ENCODE assay signal across 9 cellular contexts in genomic region chr18:62523255-62523588, GRCh38. TPM values are rescaled to one million over a fixed set of nuclear protein-coding genes. Genes with fewer than 3 reads are reported as not detected.
DNase-seq lines count a peak whose midpoint lies in the region; ATAC-seq and TF ChIP-seq lines count a peak whose summit lies in the region.
"Had no signal": no experiment of that assay in that cellular context is flagged by ENCODE, and none has a peak within 500 bp of the region (broad histone marks: within the 10 kb centered on the region; RNA-seq: fewer than 3 reads in every experiment).

No MANE protein-coding gene starts in this region.

- DNase-seq in HCT116 (ENCODE audit: low read depth, low spot score) (no peak), kidney epithelial cell (ENCODE audit: low read depth) (no peak), testis (no peak), DMS114 treated with DMSO at 0.1 percent for 48 hours (lab: John Stamatoyannopoulos, UW; ENCODE audit: unreplicated experiment) (no peak), DMS53 treated with DMSO at 0.1 percent for 48 hours (lab: John Stamatoyannopoulos, UW; ENCODE audit: unreplicated experiment) (no peak)
- no peak for DNase-seq in activated CD8-positive, alpha-beta T cell treated with anti-CD3 and anti-CD28 coated beads for 36 hours
- no peak for DNase-seq in stimulated activated CD4-positive, alpha-beta T cell treated with anti-CD3 and anti-CD28 coated beads, Interleukin-4, amount 100 ng/mL, for 4 hours

- no peak for TF ChIP-seq CTCF in HCT116 (IDR thresholded peaks at IDR 0.05 in 2 of 3, conservative IDR thresholded peaks at IDR 0.05 in 1 of 3; ENCODE audit: borderline replicate concordance in 1 of 3, insufficient read depth in 1 of 3, low read depth in 2 of 3, low read length in 2 of 3)
- TF ChIP-seq CTCF in activated CD8-positive, alpha-beta T cell treated with anti-CD3 and anti-CD28 coated beads for 36 hours (IDR thresholded peaks at IDR 0.05), result no peak
- TF ChIP-seq CTCF in kidney epithelial cell (IDR thresholded peaks at IDR 0.05; ENCODE audit: insufficient read depth, low read length, poor library complexity, severe bottlenecking), result no peak
- TF ChIP-seq CTCF in testis (IDR thresholded peaks at IDR 0.05), result no peak

- no peak for TF ChIP-seq POLR2A in HCT116 (IDR thresholded peaks at IDR 0.05; ENCODE audit: borderline replicate concordance, extremely low read depth, insufficient read depth, insufficient read length)
- no peak for TF ChIP-seq POLR2A in testis (IDR thresholded peaks at IDR 0.05)

- H3K4me1 ChIP-seq in HCT116 (ENCODE audit: control insufficient read depth in 1 of 2, insufficient read depth in 2 of 2, low read length in 2 of 2) (peaks cover 21 to 38% of the 10 kb centered on the region in 2 experiments), testis (peaks cover 16% of the 10 kb centered on the region)

- H3K4me1 Mint-ChIP-seq in activated CD8-positive, alpha-beta T cell treated with anti-CD3 and anti-CD28 coated beads for 36 hours (ENCODE audit: low read depth), result peaks cover 25% of the 10 kb centered on the region

- no peaks in the 10 kb centered on the region for H3K9me2 ChIP-seq in HCT116 (ENCODE audit: insufficient read depth)

- RAD21 ChIA-PET in HCT116 (lab: Charles Lee; ENCODE audit: low non-redundant PET in 1 of 2, low total read pairs in 2 of 2, uncharacterized antibody in 2 of 2, unreplicated experiment in 2 of 2), result no interaction called here

- intact Hi-C loops in HCT116 (cut with micrococcal nuclease) (loop anchor here (2.0 kb wide), 3 partner anchors 36 to 98 kb away; no protein-coding TSS in a partner anchor), testis (cut with DNase I; ENCODE audit: low total_unique reads) (no loop called here)
- intact Hi-C loops in activated CD8-positive, alpha-beta T cell treated with anti-CD3 and anti-CD28 coated beads for 36 hours (cut with micrococcal nuclease), result loop anchor here (10.0 kb wide), 1 partner anchor 328 kb away; no protein-coding TSS in a partner anchor

- H3K4me3 Mint-ChIP-seq in activated CD8-positive, alpha-beta T cell treated with anti-CD3 and anti-CD28 coated beads for 36 hours, result peak overlapping the region; percentile 84

- no peaks in the 10 kb centered on the region for H3K9me3 Mint-ChIP-seq in activated CD8-positive, alpha-beta T cell treated with anti-CD3 and anti-CD28 coated beads for 36 hours
- H3K9me3 Mint-ChIP-seq: activated naive CD4-positive, alpha-beta T cell treated with anti-CD3 and anti-CD28 coated beads, Interleukin-2, amount 50 U/mL, for 24 hours; nephron progenitor cell had no signal

- no peak overlapping the region for H2AFZ ChIP-seq in HCT116 (ENCODE audit: low read depth, low read length, poor library complexity, severe bottlenecking)

- peaks cover 49% of the 10 kb centered on the region for H3K79me2 ChIP-seq in HCT116 (ENCODE audit: insufficient read depth, low read length)

- TF ChIP-seq RAD21 in HCT116 (IDR thresholded peaks at IDR 0.05; ENCODE audit: low read depth), result no peak

- H3K27ac Mint-ChIP-seq in activated CD8-positive, alpha-beta T cell treated with anti-CD3 and anti-CD28 coated beads for 36 hours, result no peak overlapping the region

- peaks cover 21% of the 10 kb centered on the region for H3K36me3 Mint-ChIP-seq in activated CD8-positive, alpha-beta T cell treated with anti-CD3 and anti-CD28 coated beads for 36 hours (ENCODE audit: low read depth)
- H3K36me3 Mint-ChIP-seq: activated naive CD4-positive, alpha-beta T cell treated with anti-CD3 and anti-CD28 coated beads, Interleukin-2, amount 50 U/mL, for 24 hours had no signal

- no peaks in the 10 kb centered on the region for H4K20me1 ChIP-seq in HCT116 (ENCODE audit: insufficient read depth)

- 0% methylated on average over 9 of the region's 62 CpGs; no CpG with 5 or more reads in 1 of the 2 donors for WGBS in testis, 2 donors

- H3K27me3 ChIP-seq in HCT116 (ENCODE audit: insufficient read depth, low read length) (no peaks in the 10 kb centered on the region), kidney epithelial cell (ENCODE audit: control insufficient read depth, insufficient read depth, low read length) (no peaks in the 10 kb centered on the region), testis (no peaks in the 10 kb centered on the region)

- peak overlapping the region; percentile 77; the same call in 1 of the 2 replicates for H3K4me2 ChIP-seq in HCT116 (ENCODE audit: low read length)

- H3K9me3 ChIP-seq in HCT116 (ENCODE audit: control insufficient read depth in 1 of 2, insufficient read depth in 1 of 2, low read depth in 1 of 2, low read length in 2 of 2) (no peaks in the 10 kb centered on the region), testis (no peaks in the 10 kb centered on the region)

- POLR2A ChIA-PET in HCT116 (lab: Charles Lee), result interaction anchor here (1.0 to 1.4 kb wide), 3 partner anchors 68 to 198 kb away, joined by 3 to 6 read pairs (median 4); partner anchors contain the start of gene TNFRSF11A
- POLR2A ChIA-PET in activated CD8-positive, alpha-beta T cell treated with anti-CD3 and anti-CD28 coated beads for 36 hours (lab: Charles Lee), result interaction anchor here (0.8 to 6.9 kb wide), 5 partner anchors 11 to 1448 kb away, joined by 3 to 44 read pairs (median 6); no protein-coding TSS in a partner anchor

- peak overlapping the region; percentile 91 for H3K9ac ChIP-seq in HCT116 (ENCODE audit: low read length)

- CTCF ChIA-PET in HCT116 (lab: Charles Lee), result interaction anchor here (1.5 kb wide), 1 partner anchor 97 kb away, joined by 4 read pairs; no protein-coding TSS in a partner anchor
- CTCF ChIA-PET in activated CD8-positive, alpha-beta T cell treated with anti-CD3 and anti-CD28 coated beads for 36 hours (lab: Charles Lee), result interaction anchor here (1.0 to 3.7 kb wide), 3 partner anchors 60 to 102 kb away, joined by 4 to 16 read pairs (median 9); no protein-coding TSS in a partner anchor

- H3K4me3 ChIP-seq in HCT116 (replicated peaks in 1 of 2; ENCODE audit: low read depth in 1 of 2, low read length in 2 of 2), result peak overlapping the region; percentile 61 to 83; a peak in 3 of 4 replicates
- peak overlapping the region; percentile 63 for H3K4me3 ChIP-seq in kidney epithelial cell (ENCODE audit: low read depth, low read length)
- H3K4me3 ChIP-seq in testis, result peak overlapping the region; percentile 74 to 96

- no TSS peak for BruUV-seq in HCT116 (replicated peaks; lab: Mats Ljungman, UMichigan)

- H3K27ac ChIP-seq in HCT116 (ENCODE audit: low read depth, low read length) (peak overlapping the region; percentile 98), testis (peak overlapping the region; percentile 89 to 97)

- H3K36me3 ChIP-seq in HCT116 (ENCODE audit: control insufficient read depth in 1 of 2, insufficient read depth in 2 of 2, low read length in 2 of 2), result no peaks in the 10 kb centered on the region
- no peaks in the 10 kb centered on the region for H3K36me3 ChIP-seq in kidney epithelial cell (ENCODE audit: control insufficient read depth, insufficient read depth, low read length)
- H3K36me3 ChIP-seq in testis (ENCODE audit: low read depth, missing control alignments), result no peaks in the 10 kb centered on the region

- ATAC-seq in HCT116, result no peak
- ATAC-seq in activated CD8-positive, alpha-beta T cell treated with anti-CD3 and anti-CD28 coated beads for 36 hours, result no peak

- no peaks in the 10 kb centered on the region for H3K27me3 Mint-ChIP-seq in activated CD8-positive, alpha-beta T cell treated with anti-CD3 and anti-CD28 coated beads for 36 hours
- H3K27me3 Mint-ChIP-seq: activated naive CD4-positive, alpha-beta T cell treated with anti-CD3 and anti-CD28 coated beads, Interleukin-2, amount 50 U/mL, for 24 hours had no signal

TF ChIP-seq in HCT116, 20 proteins besides CTCF, POLR2A, EP300 and RAD21:
- TF ChIP-seq EZH2 (IDR thresholded peaks at IDR 0.05) (no peak), JUND (IDR thresholded peaks at IDR 0.05) (no peak), POLR2AphosphoS5 (IDR thresholded peaks at IDR 0.05; ENCODE audit: low read depth, low read length) (no peak)
TF ChIP-seq in HCT116: peak in this region for 0.

RNA-seq across cellular contexts. Expression of gene ZCCHC2, which starts 0.4 kb away (rescaled TPM):
- total RNA-seq in HCT116 (2021; ENCODE audit: unreplicated experiment), result 17.7 TPM
- polyA plus RNA-seq in HCT116 (2012), result 9.1 and 12.0 TPM in 2 replicates
- 10 to 100 TPM; 31.7 to 33.4 TPM for total RNA-seq in activated CD8-positive, alpha-beta T cell treated with anti-CD3 and anti-CD28 coated beads for 36 hours
- total RNA-seq in kidney epithelial cell, result 8.7 and 10.7 TPM in 2 replicates
- total RNA-seq in testis, result 10 to 100 TPM; 46.2 to 56.9 TPM
- 51.6 TPM for polyA plus RNA-seq in testis (ENCODE audit: insufficient read depth, low read depth, low replicate concordance)
